17 cellular contexts compared by ENCODE assay signal in the genomic region with DNA sequence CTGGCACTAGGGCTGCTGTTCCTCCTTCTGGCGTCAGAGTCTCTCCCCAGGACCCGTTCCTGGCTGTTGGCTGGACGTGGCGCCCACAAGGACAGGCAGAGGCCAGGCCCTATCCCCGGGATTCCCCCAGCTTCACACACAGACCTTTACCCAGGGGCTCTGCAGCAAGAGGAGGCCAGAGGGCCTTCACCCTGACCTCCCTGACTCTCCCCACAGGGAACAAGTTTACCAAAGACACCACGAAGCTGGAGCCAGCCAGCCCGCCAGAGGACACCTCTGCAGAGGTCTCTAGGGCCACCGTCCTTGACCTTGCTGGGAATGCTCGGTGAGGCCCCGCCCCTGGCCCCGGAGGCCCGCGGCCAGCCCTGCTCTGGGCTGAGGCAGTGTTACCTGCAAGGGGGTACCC.
"Had no signal": no experiment of that assay in that cellular context is flagged by ENCODE, and none has a peak within 500 bp of the region (broad histone marks: within the 10 kb centered on the region; RNA-seq: fewer than 3 reads in every experiment).

No MANE protein-coding gene starts in this region.

- H3K4me1 Mint-ChIP-seq: activated B cell treated with CpG ODN at 0.5 μM for 24 hours; activated CD4-positive, alpha-beta T cell treated with anti-CD3 and anti-CD28 coated beads, Interleukin-2, amount 10 ng/mL, durations not matched to agents 24 days and 14 days; activated naive CD4-positive, alpha-beta T cell treated with anti-CD3 and anti-CD28 coated beads, Interleukin-2, amount 10 ng/mL, durations not matched to agents 7 days and 5 days; central memory CD8-positive, alpha-beta T cell; naive thymus-derived CD8-positive, alpha-beta T cell had no signal

- H3K9me3 ChIP-seq: mucosa of descending colon, prostate gland, tibial artery, vagina had no signal

- H3K36me3 ChIP-seq: prostate gland had no signal

- H3K36me3 Mint-ChIP-seq: activated naive CD4-positive, alpha-beta T cell treated with anti-CD3 and anti-CD28 coated beads, Interleukin-2, amount 10 ng/mL, durations not matched to agents 7 days and 5 days; naive thymus-derived CD8-positive, alpha-beta T cell had no signal

- H3K9me3 Mint-ChIP-seq: activated B cell treated with CpG ODN at 0.5 μM for 24 hours; activated CD4-positive, alpha-beta T cell treated with anti-CD3 and anti-CD28 coated beads, Interleukin-2, amount 10 ng/mL, durations not matched to agents 24 days and 14 days; activated naive CD4-positive, alpha-beta T cell treated with anti-CD3 and anti-CD28 coated beads, Interleukin-2, amount 10 ng/mL, durations not matched to agents 7 days and 5 days; activated T-helper 2 cell treated with anti-CD3 and anti-CD28 coated beads, Interferon-gamma antibody, Interleukin-2, Interleukin-4, amounts not matched to agents 10 μg/mL and 5 μg/mL and 100 μg/mL, durations not matched to agents 14 hours and 24 hours and 36 hours; central memory CD8-positive, alpha-beta T cell; naive thymus-derived CD8-positive, alpha-beta T cell; T-helper 1 cell treated with Interleukin-12 subunit alpha and Interleukin-12 subunit beta and Interleukin-4 antibody, amounts not matched to agents 30 μg/mL and 1 μg/mL, for 36 hours had no signal

- H3K4me3 ChIP-seq: mucosa of descending colon, prostate gland, tibial artery, vagina had no signal

- H3K27ac Mint-ChIP-seq: activated B cell treated with CpG ODN at 0.5 μM for 24 hours; activated CD4-positive, alpha-beta T cell treated with anti-CD3 and anti-CD28 coated beads, Interleukin-2, amount 10 ng/mL, durations not matched to agents 24 days and 14 days; activated naive CD4-positive, alpha-beta T cell treated with anti-CD3 and anti-CD28 coated beads, Interleukin-2, amount 10 ng/mL, durations not matched to agents 7 days and 5 days; activated T-helper 2 cell treated with anti-CD3 and anti-CD28 coated beads, Interferon-gamma antibody, Interleukin-2, Interleukin-4, amounts not matched to agents 10 μg/mL and 5 μg/mL and 100 μg/mL, durations not matched to agents 14 hours and 24 hours and 36 hours; naive thymus-derived CD8-positive, alpha-beta T cell; T-helper 1 cell treated with Interleukin-12 subunit alpha and Interleukin-12 subunit beta and Interleukin-4 antibody, amounts not matched to agents 30 μg/mL and 1 μg/mL, for 36 hours had no signal

- H3K4me3 Mint-ChIP-seq: activated B cell treated with CpG ODN at 0.5 μM for 24 hours; activated CD4-positive, alpha-beta T cell treated with anti-CD3 and anti-CD28 coated beads, Interleukin-2, amount 10 ng/mL, durations not matched to agents 24 days and 14 days; activated naive CD4-positive, alpha-beta T cell treated with anti-CD3 and anti-CD28 coated beads, Interleukin-2, amount 10 ng/mL, durations not matched to agents 7 days and 5 days; central memory CD8-positive, alpha-beta T cell; naive thymus-derived CD8-positive, alpha-beta T cell; T-helper 1 cell treated with Interleukin-12 subunit alpha and Interleukin-12 subunit beta and Interleukin-4 antibody, amounts not matched to agents 30 μg/mL and 1 μg/mL, for 36 hours had no signal

- H3K27ac ChIP-seq: prostate gland, tibial artery, vagina had no signal

- ATAC-seq: mucosa of descending colon; naive thymus-derived CD8-positive, alpha-beta T cell had no signal

- H3K4me1 ChIP-seq: prostate gland, tibial artery, vagina had no signal

- H3K27me3 ChIP-seq: tibial artery, vagina had no signal

- DNase-seq: activated B cell treated with CpG ODN at 0.5 μM for 24 hours; activated CD4-positive, alpha-beta T cell treated with anti-CD3 and anti-CD28 coated beads, Interleukin-2, amount 10 ng/mL, durations not matched to agents 24 days and 14 days; activated CD8-positive, alpha-beta memory T cell treated with anti-CD3 and anti-CD28 coated beads for 24 hours; activated naive CD4-positive, alpha-beta T cell treated with anti-CD3 and anti-CD28 coated beads, Interleukin-2, amount 10 ng/mL, durations not matched to agents 7 days and 5 days; cortex of kidney; effector memory CD4-positive, alpha-beta T cell; mucosa of descending colon; naive thymus-derived CD8-positive, alpha-beta T cell; occipital lobe; stimulated activated CD4-positive, alpha-beta T cell treated with anti-CD3 and anti-CD28 coated beads, Interleukin-15, amount 100 ng/mL, for 24 hours; stimulated activated CD4-positive, alpha-beta T cell treated with anti-CD3 and anti-CD28 coated beads, Interleukin-4, amount 100 ng/mL, for 24 hours; tibial artery had no signal

- H3K27me3 Mint-ChIP-seq: activated B cell treated with CpG ODN at 0.5 μM for 24 hours; activated CD4-positive, alpha-beta T cell treated with anti-CD3 and anti-CD28 coated beads, Interleukin-2, amount 10 ng/mL, durations not matched to agents 24 days and 14 days; central memory CD8-positive, alpha-beta T cell; naive thymus-derived CD8-positive, alpha-beta T cell had no signal
